ENCODE assay signal across 20 cellular contexts in genomic region chr18:25423267-25423666, GRCh38.
"Had no signal": no experiment of that assay in that cellular context is flagged by ENCODE, and none has a peak within 500 bp of the region (broad histone marks: within the 10 kb centered on the region; RNA-seq: fewer than 3 reads in every experiment).

No MANE protein-coding gene starts in this region.

- H2AFZ ChIP-seq: parathyroid adenoma had no signal

- H3K4me3 ChIP-seq: lung, right lobe of liver, suprapubic skin, transverse colon, vagina had no signal

- H3K4me1 ChIP-seq: parathyroid adenoma, right lobe of liver, suprapubic skin, transverse colon, vagina had no signal

- H3K9me3 ChIP-seq: right lobe of liver, suprapubic skin, transverse colon, vagina had no signal

- H3K36me3 ChIP-seq: right lobe of liver, suprapubic skin, transverse colon, vagina had no signal

- H3K79me2 ChIP-seq: parathyroid adenoma had no signal

- DNase-seq: cortex of kidney; effector memory CD8-positive, alpha-beta T cell; hypothalamus; immature natural killer cell; islet precursor cell; kidney glomerular epithelial cell; left colon; natural killer cell; right lobe of liver; small intestine; stimulated activated CD4-positive, alpha-beta T cell treated with anti-CD3 and anti-CD28 coated beads, Interleukin-1b, Interleukin-23, amount 100 ng/mL, for 48 hours; stimulated activated CD4-positive, alpha-beta T cell treated with anti-CD3 and anti-CD28 coated beads, Interleukin-4, amount 100 ng/mL, for 1 hour; stimulated activated CD8-positive, alpha-beta memory T cell treated with anti-CD3 and anti-CD28 coated beads, Interleukin-4, amount 100 ng/mL, for 48 hours; stimulated activated naive CD4-positive, alpha-beta T cell; stimulated activated naive CD8-positive, alpha-beta T cell treated with anti-CD3 and anti-CD28 coated beads, Interleukin-15, amount 100 ng/mL, for 72 hours; transverse colon had no signal

- H3K9ac ChIP-seq: parathyroid adenoma had no signal

- H3K27ac ChIP-seq: parathyroid adenoma, right lobe of liver, suprapubic skin, transverse colon, vagina had no signal

- H3K27me3 ChIP-seq: right lobe of liver, suprapubic skin, transverse colon, vagina had no signal
